Comparison of ENCODE assay signal across 8 cellular contexts in the genomic region with DNA sequence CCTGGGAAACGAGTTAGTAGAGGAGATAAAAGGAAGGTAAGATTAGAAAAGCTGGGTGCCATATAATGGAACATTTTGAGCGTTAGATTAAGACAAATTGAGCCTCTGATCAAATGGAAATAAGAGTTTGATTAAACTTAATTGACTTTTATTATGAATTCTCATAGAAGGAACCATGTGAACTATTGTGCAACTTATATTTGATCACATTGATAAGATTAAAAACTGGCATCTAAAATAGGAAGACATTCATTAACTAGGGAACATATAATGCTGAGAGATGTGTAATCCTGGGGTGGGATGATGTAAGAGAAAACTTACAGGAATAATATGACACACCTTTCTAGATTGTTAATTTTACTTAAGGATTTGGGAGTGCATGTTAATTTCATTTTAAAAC. TPM values are rescaled to one million over a fixed set of nuclear protein-coding genes. Genes with fewer than 3 reads are reported as not detected.
"Had no signal": no experiment of that assay in that cellular context is flagged by ENCODE, and none has a peak within 500 bp of the region (broad histone marks: within the 10 kb centered on the region; RNA-seq: fewer than 3 reads in every experiment).

No MANE protein-coding gene starts in this region.

- H3K4me2 ChIP-seq: KMS-11 had no signal

- H3K27ac ChIP-seq: HL-60, KMS-11 had no signal

- H3K9ac ChIP-seq: KMS-11 had no signal

- FAIRE-seq: HTR-8/SVneo had no signal

- DNase-seq: KBM-7, KG1 had no signal

RNA-seq across cellular contexts. Expression of gene TBR1, which starts 22.5 kb away (rescaled TPM):
- total RNA-seq: HT-29, HT1080 had no signal
- polyA plus RNA-seq: IgD-negative memory B cell had no signal
